14 cellular contexts compared by ENCODE assay signal in the genomic region with DNA sequence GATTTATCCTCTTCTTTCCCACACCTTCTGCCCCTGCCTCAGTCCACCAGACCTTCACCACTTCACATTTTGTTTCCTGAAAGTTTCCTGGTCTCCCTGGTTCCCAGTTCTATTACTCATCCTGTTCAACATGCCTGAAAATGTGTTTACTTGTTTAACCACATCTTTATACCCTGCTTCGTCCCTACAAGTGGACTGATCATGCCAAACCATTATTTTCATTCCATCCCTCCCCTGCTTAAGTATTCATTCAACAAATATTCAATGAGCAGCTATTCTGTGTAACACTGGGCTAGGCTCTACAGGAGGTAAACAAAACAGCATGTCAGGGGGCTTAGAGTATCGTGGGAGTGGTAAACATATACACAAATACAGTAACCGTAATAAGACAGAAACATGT. TPM values are rescaled to one million over a fixed set of nuclear protein-coding genes. Genes with fewer than 3 reads are reported as not detected.
DNase-seq lines count a peak whose midpoint lies in the region; ATAC-seq and TF ChIP-seq lines count a peak whose summit lies in the region.
"Had no signal": no experiment of that assay in that cellular context is flagged by ENCODE, and none has a peak within 500 bp of the region (broad histone marks: within the 10 kb centered on the region; RNA-seq: fewer than 3 reads in every experiment).

No MANE protein-coding gene starts in this region.

- H3K4me3 Mint-ChIP-seq in dendritic cell treated with granulocyte-macrophage colony-stimulating factor and Interleukin-4, amounts not matched to agents 40 ng/mL and 50 ng/mL, for 4 days, result peak overlapping the region; percentile 7
- H3K4me3 Mint-ChIP-seq: activated naive CD8-positive, alpha-beta T cell treated with anti-CD3 and anti-CD28 coated beads, Interleukin-2, amount 10 ng/mL, durations not matched to agents 7 days and 5 days; CD8-positive, alpha-beta T cell; nephron; stimulated activated naive CD8-positive, alpha-beta T cell treated with anti-CD3 and anti-CD28 coated beads, Interleukin-15, Interleukin-2, amounts not matched to agents 100 ng/mL and 50 ng/mL, for 24 hours had no signal

- H3K4me1 Mint-ChIP-seq in dendritic cell treated with granulocyte-macrophage colony-stimulating factor and Interleukin-4, amounts not matched to agents 40 ng/mL and 50 ng/mL, for 4 days (ENCODE audit: low read depth), result peaks cover 80% of the 10 kb centered on the region

- no peaks in the 10 kb centered on the region for H3K36me3 ChIP-seq in mucosa of descending colon (ENCODE audit: low read depth)

- TF ChIP-seq CTCF in AG09309 (IDR thresholded peaks at IDR 0.05; ENCODE audit: control insufficient read depth, insufficient read depth, low read depth, low read length, missing control alignments) (no peak), mucosa of descending colon (IDR thresholded peaks at IDR 0.05) (no peak)

- H3K27ac Mint-ChIP-seq in dendritic cell treated with granulocyte-macrophage colony-stimulating factor and Interleukin-4, amounts not matched to agents 40 ng/mL and 50 ng/mL, for 4 days, result peak overlapping the region; percentile 75
- H3K27ac Mint-ChIP-seq: activated naive CD8-positive, alpha-beta T cell treated with anti-CD3 and anti-CD28 coated beads, Interleukin-2, amount 10 ng/mL, durations not matched to agents 7 days and 5 days; CD8-positive, alpha-beta T cell; nephron; stimulated activated naive CD8-positive, alpha-beta T cell treated with anti-CD3 and anti-CD28 coated beads, Interleukin-15, Interleukin-2, amounts not matched to agents 100 ng/mL and 50 ng/mL, for 24 hours had no signal

- peaks cover 15% of the 10 kb centered on the region for H3K36me3 Mint-ChIP-seq in dendritic cell treated with granulocyte-macrophage colony-stimulating factor and Interleukin-4, amounts not matched to agents 40 ng/mL and 50 ng/mL, for 4 days (ENCODE audit: low read depth)

- ATAC-seq in mucosa of descending colon (peak; percentile 23), HG02852 (IDR thresholded peaks at IDR 0.05; ENCODE audit: unreplicated experiment) (no peak), HG03108 (IDR thresholded peaks at IDR 0.05; ENCODE audit: unreplicated experiment) (no peak)
- ATAC-seq: CD8-positive, alpha-beta T cell had no signal

- DNase-seq in AG09309 (ENCODE audit: low read depth), result peak; percentile 58
- DNase-seq in HS-5 (ENCODE audit: low read depth), result peak; percentile 50
- no peak for DNase-seq in mucosa of descending colon
- DNase-seq in GM19240 (ENCODE audit: insufficient read length, low spot score), result no peak
- DNase-seq in NCI-H2171 treated with DMSO at 0.1 percent for 48 hours (lab: John Stamatoyannopoulos, UW), result no peak
- DNase-seq: activated naive CD8-positive, alpha-beta T cell treated with anti-CD3 and anti-CD28 coated beads, Interleukin-2, amount 10 ng/mL, durations not matched to agents 7 days and 5 days; CD8-positive, alpha-beta T cell; NCI-H526 treated with DMSO at 0.1 percent for 48 hours; SW 1271 had no signal

- no peaks in the 10 kb centered on the region for H3K4me1 ChIP-seq in mucosa of descending colon (ENCODE audit: low read depth)

- H3K4me3 ChIP-seq in AG09309 (ENCODE audit: control insufficient read depth, low read depth, low read length), result no peak overlapping the region
- no peak overlapping the region for H3K4me3 ChIP-seq in mucosa of descending colon

- H3K9me3 ChIP-seq in mucosa of descending colon, result no peaks in the 10 kb centered on the region

- H3K27me3 Mint-ChIP-seq in dendritic cell treated with granulocyte-macrophage colony-stimulating factor and Interleukin-4, amounts not matched to agents 40 ng/mL and 50 ng/mL, for 4 days, result no peaks in the 10 kb centered on the region
- H3K27me3 Mint-ChIP-seq: activated naive CD8-positive, alpha-beta T cell treated with anti-CD3 and anti-CD28 coated beads, Interleukin-2, amount 10 ng/mL, durations not matched to agents 7 days and 5 days; stimulated activated naive CD8-positive, alpha-beta T cell treated with anti-CD3 and anti-CD28 coated beads, Interleukin-15, Interleukin-2, amounts not matched to agents 100 ng/mL and 50 ng/mL, for 24 hours had no signal

- intact Hi-C loops in dendritic cell treated with granulocyte-macrophage colony-stimulating factor and Interleukin-4, amounts not matched to agents 40 ng/mL and 50 ng/mL, for 4 days (cut with micrococcal nuclease), result loop anchor here (10.0 kb wide), 1 partner anchor 78 kb away; no protein-coding TSS in a partner anchor
- intact Hi-C loops in mucosa of descending colon (cut with DNase I, micrococcal nuclease), result no loop called here

- H3K9me3 Mint-ChIP-seq in dendritic cell treated with granulocyte-macrophage colony-stimulating factor and Interleukin-4, amounts not matched to agents 40 ng/mL and 50 ng/mL, for 4 days, result no peaks in the 10 kb centered on the region
- H3K9me3 Mint-ChIP-seq: activated naive CD8-positive, alpha-beta T cell treated with anti-CD3 and anti-CD28 coated beads, Interleukin-2, amount 10 ng/mL, durations not matched to agents 7 days and 5 days; CD8-positive, alpha-beta T cell; nephron; stimulated activated naive CD8-positive, alpha-beta T cell treated with anti-CD3 and anti-CD28 coated beads, Interleukin-15, Interleukin-2, amounts not matched to agents 100 ng/mL and 50 ng/mL, for 24 hours had no signal

RNA-seq across cellular contexts. Expression of a gene that starts 5.5 kb away (rescaled TPM):
- total RNA-seq in mucosa of descending colon, result 10 to 100 TPM in 2 of 3 donors, 1 to 10 TPM in 1; 4.1 to 26.7 (median 12.6) TPM

RNA-seq across cellular contexts. Expression of a gene that starts 45.6 kb away (rescaled TPM):
- 100 to 1,000 TPM in 2 of 3 donors, 10 to 100 TPM in 1; 64.5 to 201 (median 108) TPM for total RNA-seq in mucosa of descending colon

Comparison
In these comparisons a context has a peak if more than half of its experiments do, and no peak if none do; other contexts are left out.
1. DNase-seq: peak in AG09309 (single experiment) and HS-5 (single experiment); none in mucosa of descending colon (0 of 3), GM19240 (single experiment) and NCI-H2171 treated with DMSO at 0.1 percent for 48 hours (single experiment).